Comparison of ENCODE assay signal across 9 cellular contexts in genomic region chr10:87095241-87095945, GRCh38. TPM values are rescaled to one million over a fixed set of nuclear protein-coding genes. Genes with fewer than 3 reads are reported as not detected.
DNase-seq lines count a peak whose midpoint lies in the region; ATAC-seq, FAIRE-seq and TF ChIP-seq lines count a peak whose summit lies in the region.
"Had no signal": no experiment of that assay in that cellular context is flagged by ENCODE, and none has a peak within 500 bp of the region (broad histone marks: within the 10 kb centered on the region; RNA-seq: fewer than 3 reads in every experiment).

No MANE protein-coding gene starts in this region.

- H3K27ac ChIP-seq in C4-2B (peak overlapping the region; percentile 94), neural cell (ENCODE audit: low read length) (peak overlapping the region; percentile 71), stomach (peak overlapping the region; percentile 90 to 100 (median 96))

- no peaks in the 10 kb centered on the region for H3K9me3 ChIP-seq in neural cell (ENCODE audit: low read length)
- no peaks in the 10 kb centered on the region for H3K9me3 ChIP-seq in stomach

- peak; percentile 26 for TF ChIP-seq EP300 in neural cell (conservative IDR thresholded peaks at IDR 0.05; ENCODE audit: poor library complexity, severe bottlenecking)
- TF ChIP-seq EP300 in stomach (IDR thresholded peaks at IDR 0.05): no peak

- peak; percentile 21 for TF ChIP-seq RAD21 in neural cell (conservative IDR thresholded peaks at IDR 0.05)

- no peaks in the 10 kb centered on the region for H3K9me2 ChIP-seq in neural cell (ENCODE audit: insufficient read depth, low read length)

- H3K36me3 ChIP-seq in neural cell (ENCODE audit: insufficient read depth, low read length) (no peaks in the 10 kb centered on the region), stomach (peaks cover 0 to 22% (median 19%) of the 10 kb centered on the region in 4 donors)

- H3K27me3 Mint-ChIP-seq in activated T-helper 2 cell treated with anti-CD3 and anti-CD28 coated beads, Interferon-gamma antibody, Interleukin-2, Interleukin-4, amounts not matched to agents 10 μg/mL and 5 μg/mL and 100 μg/mL, durations not matched to agents 14 hours and 24 hours and 36 hours (ENCODE audit: low read depth): no peaks in the 10 kb centered on the region

- H3K4me3 ChIP-seq in fibroblast of pulmonary artery (replicated peaks; ENCODE audit: low read depth, low read length): peak overlapping the region; percentile 60
- H3K4me3 ChIP-seq in neural cell (ENCODE audit: low read length): peak overlapping the region; percentile 91
- H3K4me3 ChIP-seq in stomach: peak overlapping the region; percentile 59 to 86 (median 72)

- TF ChIP-seq POLR2A in stomach (IDR thresholded peaks at IDR 0.05): no peak

- FAIRE-seq in GM19239 (lab: Jason Lieb, UNC) (peak; percentile 80), RCC 7860 (lab: Jason Lieb, UNC) (no peak)
- FAIRE-seq: islet of Langerhans had no signal

- TF ChIP-seq CTCF in C4-2B (conservative IDR thresholded peaks at IDR 0.05) (no peak), fibroblast of pulmonary artery (IDR thresholded peaks at IDR 0.05; ENCODE audit: low read length, missing control alignments) (no peak), neural cell (IDR thresholded peaks at IDR 0.05; ENCODE audit: poor library complexity, severe bottlenecking) (no peak), stomach (IDR thresholded peaks at IDR 0.05) (no peak)

- H3K9ac ChIP-seq in neural cell (ENCODE audit: low read length): peak overlapping the region; percentile 77

- intact Hi-C loops in activated T-helper 2 cell treated with anti-CD3 and anti-CD28 coated beads, Interferon-gamma antibody, Interleukin-2, Interleukin-4, amounts not matched to agents 10 μg/mL and 5 μg/mL and 100 μg/mL, durations not matched to agents 14 hours and 24 hours and 36 hours (cut with micrococcal nuclease): loop anchor here (2.0 to 10.0 kb wide), 4 partner anchors 125 to 767 kb away; partner anchors contain the start of genes BMPR1A, KLLN and PTEN
- intact Hi-C loops in stomach (cut with DNase I; ENCODE audit: low total_unique reads): no loop called here

- peak overlapping the region; percentile 85 for H3K4me3 Mint-ChIP-seq in activated T-helper 2 cell treated with anti-CD3 and anti-CD28 coated beads, Interferon-gamma antibody, Interleukin-2, Interleukin-4, amounts not matched to agents 10 μg/mL and 5 μg/mL and 100 μg/mL, durations not matched to agents 14 hours and 24 hours and 36 hours (ENCODE audit: low read depth)

- peak overlapping the region; percentile 80 for H3K27ac Mint-ChIP-seq in activated T-helper 2 cell treated with anti-CD3 and anti-CD28 coated beads, Interferon-gamma antibody, Interleukin-2, Interleukin-4, amounts not matched to agents 10 μg/mL and 5 μg/mL and 100 μg/mL, durations not matched to agents 14 hours and 24 hours and 36 hours

- peak; percentile 56 for ATAC-seq in HG03432 (IDR thresholded peaks at IDR 0.05; ENCODE audit: unreplicated experiment)

- peaks cover 25 to 54% (median 42%) of the 10 kb centered on the region in 4 donors for H3K4me1 ChIP-seq in stomach

- peak overlapping the region; percentile 81 for H2AFZ ChIP-seq in neural cell (ENCODE audit: low read depth, low read length)

- peak overlapping the region; percentile 57 for H3K4me2 ChIP-seq in neural cell (ENCODE audit: low read length)

- H3K27me3 ChIP-seq in neural cell (ENCODE audit: insufficient read depth, low read depth, low read length): no peaks in the 10 kb centered on the region
- no peaks in the 10 kb centered on the region for H3K27me3 ChIP-seq in stomach

- H4K20me1 ChIP-seq in neural cell (ENCODE audit: insufficient read depth): no peaks in the 10 kb centered on the region

- DNase-seq in GM19239 (ENCODE audit: insufficient read length, low spot score): peak; percentile 36
- peak; percentile 85 for DNase-seq in RCC 7860 (ENCODE audit: low spot score)
- DNase-seq in activated T-helper 2 cell treated with anti-CD3 and anti-CD28 coated beads, Interferon-gamma antibody, Interleukin-2, Interleukin-4, amounts not matched to agents 10 μg/mL and 5 μg/mL and 100 μg/mL, durations not matched to agents 14 hours and 24 hours and 36 hours (ENCODE audit: low spot score): peak; percentile 72
- DNase-seq in fibroblast of pulmonary artery (ENCODE audit: low read depth): peak; percentile 86
- peak; percentile 77 for DNase-seq in stomach

- peaks cover 26% of the 10 kb centered on the region for H3K79me2 ChIP-seq in neural cell (replicated peaks; ENCODE audit: insufficient read depth, low read length)

- 0 to 1% (median 1%) methylated on average over 21 to 59 of the region's 59 CpGs for WGBS in stomach, 5 donors

- H3K9me3 Mint-ChIP-seq in activated T-helper 2 cell treated with anti-CD3 and anti-CD28 coated beads, Interferon-gamma antibody, Interleukin-2, Interleukin-4, amounts not matched to agents 10 μg/mL and 5 μg/mL and 100 μg/mL, durations not matched to agents 14 hours and 24 hours and 36 hours: no peaks in the 10 kb centered on the region

- H3F3A ChIP-seq in neural cell (ENCODE audit: insufficient read depth, low read length, poor library complexity, severe bottlenecking): no peaks in the 10 kb centered on the region

- peaks cover 40% of the 10 kb centered on the region for H3K4me1 Mint-ChIP-seq in activated T-helper 2 cell treated with anti-CD3 and anti-CD28 coated beads, Interferon-gamma antibody, Interleukin-2, Interleukin-4, amounts not matched to agents 10 μg/mL and 5 μg/mL and 100 μg/mL, durations not matched to agents 14 hours and 24 hours and 36 hours (ENCODE audit: low read depth)

- peaks cover 51% of the 10 kb centered on the region for H3K36me3 Mint-ChIP-seq in activated T-helper 2 cell treated with anti-CD3 and anti-CD28 coated beads, Interferon-gamma antibody, Interleukin-2, Interleukin-4, amounts not matched to agents 10 μg/mL and 5 μg/mL and 100 μg/mL, durations not matched to agents 14 hours and 24 hours and 36 hours (ENCODE audit: low read depth)

TF ChIP-seq in neural cell, 6 proteins besides CTCF, POLR2A, EP300 and RAD21:
- TF ChIP-seq REST (IDR thresholded peaks at IDR 0.05; ENCODE audit: borderline replicate concordance) (no peak), TAF1 (IDR thresholded peaks at IDR 0.05; ENCODE audit: low read depth) (no peak), MXI1 (conservative IDR thresholded peaks at IDR 0.05; ENCODE audit: poor library complexity, severe bottlenecking) (peak; percentile 94), EZH2 (IDR thresholded peaks at IDR 0.05; ENCODE audit: borderline replicate concordance, insufficient read depth, low read length, poor library complexity, severe bottlenecking) (no peak), POLR2AphosphoS5 (IDR thresholded peaks at IDR 0.05) (peak; percentile 51), SMC3 (conservative IDR thresholded peaks at IDR 0.05; ENCODE audit: poor library complexity) (no peak)

RNA-seq across cellular contexts. Expression of gene SHLD2, which starts 0.4 kb away (rescaled TPM):
- total RNA-seq in activated T-helper 2 cell treated with anti-CD3 and anti-CD28 coated beads, Interferon-gamma antibody, Interleukin-2, Interleukin-4, amounts not matched to agents 10 μg/mL and 5 μg/mL and 100 μg/mL, durations not matched to agents 14 hours and 24 hours and 36 hours: 39.9 and 41.7 TPM in 2 replicates
- polyA plus RNA-seq in neural cell: 12.0 and 15.8 TPM in 2 replicates
- 30.9 and 35.2 TPM in 2 replicates for polyA minus RNA-seq in neural cell
- 10 to 100 TPM; 11.6 to 76.2 (median 39.1) TPM for total RNA-seq in stomach
- 10 to 100 TPM; 12.3 to 15.6 (median 13.4) TPM for polyA plus RNA-seq in stomach

RNA-seq across cellular contexts. Expression of gene GLUD1, which starts 0.8 kb away (rescaled TPM):
- 105 and 109 TPM in 2 replicates for total RNA-seq in activated T-helper 2 cell treated with anti-CD3 and anti-CD28 coated beads, Interferon-gamma antibody, Interleukin-2, Interleukin-4, amounts not matched to agents 10 μg/mL and 5 μg/mL and 100 μg/mL, durations not matched to agents 14 hours and 24 hours and 36 hours
- polyA plus RNA-seq in neural cell (107 and 110 TPM in 2 replicates), stomach (10 to 100 TPM; 50.6 to 76.8 (median 58.0) TPM)
- 146 and 152 TPM in 2 replicates for polyA minus RNA-seq in neural cell
- total RNA-seq in stomach: 100 to 1,000 TPM in 2 of 5 donors, 10 to 100 TPM in 3; 56.2 to 260 (median 71.1) TPM

Comparison
In these comparisons a context has a peak if more than half of its experiments do, and no peak if none do; other contexts are left out.
1. Peak in every context shown above with its lines: DNase-seq, ATAC-seq, H3K4me3 ChIP-seq and H3K27ac ChIP-seq.
2. DNase-seq: peak in every context shown above with its lines; median percentile 86 in fibroblast of pulmonary artery; 85 in RCC 7860; 77 in stomach; 72 in activated T-helper 2 cell treated with anti-CD3 and anti-CD28 coated beads, Interferon-gamma antibody, Interleukin-2, Interleukin-4, amounts not matched to agents 10 μg/mL and 5 μg/mL and 100 μg/mL, durations not matched to agents 14 hours and 24 hours and 36 hours; 36 in GM19239.